In genomic region chr3:5728085-5728484, GRCh38 we compare ENCODE assay signal across 7 cellular contexts.
"Had no signal": no experiment of that assay in that cellular context is flagged by ENCODE, and none has a peak within 500 bp of the region (broad histone marks: within the 10 kb centered on the region; RNA-seq: fewer than 3 reads in every experiment).

No MANE protein-coding gene starts in this region.

- FAIRE-seq: HepG2, HTR-8/SVneo had no signal

- H3K27ac ChIP-seq: HL-60 had no signal

- H3K27me3 Mint-ChIP-seq: IgD-negative memory B cell had no signal

- H3K4me3 Mint-ChIP-seq: IgD-negative memory B cell had no signal

- DNase-seq: IMR-90, KBM-7, KG1 had no signal

- H3K9me3 Mint-ChIP-seq: IgD-negative memory B cell had no signal

- ATAC-seq: HepG2 had no signal

- H3K36me3 Mint-ChIP-seq: IgD-negative memory B cell had no signal

- H3K4me1 Mint-ChIP-seq: IgD-negative memory B cell had no signal

- H3K27ac Mint-ChIP-seq: IgD-negative memory B cell had no signal
